ENCODE assay signal across 8 cellular contexts in genomic region chr7:101138149-101138870, GRCh38. TPM values are rescaled to one million over a fixed set of nuclear protein-coding genes. Genes with fewer than 3 reads are reported as not detected.
DNase-seq lines count a peak whose midpoint lies in the region; ATAC-seq and TF ChIP-seq lines count a peak whose summit lies in the region.

No MANE protein-coding gene starts in this region.

- H3K36me3 ChIP-seq in esophagus squamous epithelium (peaks cover 0 to 18% (median 0%) of the 10 kb centered on the region in 3 donors), neuron (ENCODE audit: insufficient read depth, low read length) (no peaks in the 10 kb centered on the region), subcutaneous abdominal adipose tissue (ENCODE audit: control insufficient read depth in 5 of 5, insufficient read depth in 5 of 5, low read length in 5 of 5) (peaks cover 0 to 4% (median 0%) of the 10 kb centered on the region in 5 donors)

- no peaks in the 10 kb centered on the region for H3K9me3 ChIP-seq in esophagus squamous epithelium
- no peaks in the 10 kb centered on the region for H3K9me3 ChIP-seq in neuron (ENCODE audit: low read length)
- H3K9me3 ChIP-seq in subcutaneous abdominal adipose tissue (ENCODE audit: control insufficient read depth in 5 of 5, low read length in 5 of 5) = no peaks in the 10 kb centered on the region

- DNase-seq in OCI-M2 (lab: John Stamatoyannopoulos, UW; ENCODE audit: unreplicated experiment) = peak; percentile 60
- peak; percentile 83 for DNase-seq in activated T-cell treated with anti-CD3 and anti-CD28 coated beads for 4 hours
- DNase-seq in esophagus squamous epithelium (lab: John Stamatoyannopoulos, UW) = peak; percentile 20

- TF ChIP-seq CTCF in 22Rv1 (IDR thresholded peaks at IDR 0.05) = peak; percentile 91
- peak; percentile 58 to 81 (median 68) for TF ChIP-seq CTCF in esophagus squamous epithelium (IDR thresholded peaks at IDR 0.05)

- ATAC-seq in GM18502 (IDR thresholded peaks at IDR 0.05; ENCODE audit: poor library complexity, unreplicated experiment) = peak; percentile 77
- peak; percentile 87 for ATAC-seq in HG03460 (IDR thresholded peaks at IDR 0.05; ENCODE audit: unreplicated experiment)

- intact Hi-C loops in esophagus squamous epithelium (cut with DNase I) = no loop called here

- peak overlapping the region in 2 of 4 donors; percentile 13 to 55 for H3K4me3 ChIP-seq in esophagus squamous epithelium
- H3K4me3 ChIP-seq in neuron (ENCODE audit: low read length) = peak overlapping the region; percentile 34
- peak overlapping the region in 3 of 5 donors; percentile 20 to 22 (median 22) for H3K4me3 ChIP-seq in subcutaneous abdominal adipose tissue (ENCODE audit: low read depth in 1 of 5, low read length in 5 of 5)

- H3K27me3 ChIP-seq in esophagus squamous epithelium (no peaks in the 10 kb centered on the region), neuron (ENCODE audit: insufficient read depth, low read length) (no peaks in the 10 kb centered on the region), subcutaneous abdominal adipose tissue (ENCODE audit: control insufficient read depth in 5 of 5, insufficient read depth in 4 of 5, low read length in 5 of 5) (peaks cover 0 to 7% (median 0%) of the 10 kb centered on the region in 5 donors)

- WGBS in esophagus squamous epithelium, 2 donors = 9 to 10% methylated on average over 11 to 12 of the region's 17 CpGs

- H3K9ac ChIP-seq in subcutaneous abdominal adipose tissue (ENCODE audit: low read length in 5 of 5) = peak overlapping the region in 2 of 5 donors; percentile 14 to 39

- H2AFZ ChIP-seq in neuron (ENCODE audit: low read depth, low read length) = peak overlapping the region; percentile 75

- no peak for TF ChIP-seq POLR2A in esophagus squamous epithelium (IDR thresholded peaks at IDR 0.05)

- H3K4me1 ChIP-seq in esophagus squamous epithelium = peaks cover 0 to 36% (median 14%) of the 10 kb centered on the region in 3 donors
- peaks cover 10% of the 10 kb centered on the region for H3K4me1 ChIP-seq in neuron (ENCODE audit: insufficient read depth, low read length)
- H3K4me1 ChIP-seq in subcutaneous abdominal adipose tissue (ENCODE audit: control insufficient read depth in 5 of 5, insufficient read depth in 5 of 5, low read length in 5 of 5) = peaks cover 0 to 10% (median 7%) of the 10 kb centered on the region in 5 donors

- H3K27ac ChIP-seq in 22Rv1 (peak overlapping the region; percentile 31; the same call in 1 of the 2 replicates), esophagus squamous epithelium (peak overlapping the region; percentile 35 to 78 (median 74)), subcutaneous abdominal adipose tissue (ENCODE audit: low read depth, low read length) (peak overlapping the region; percentile 57)

RNA-seq across cellular contexts. Expression of gene SERPINE1, which starts 11.4 kb away (rescaled TPM):
- total RNA-seq in esophagus squamous epithelium = 1 to 10 TPM; 1.1 to 4.8 (median 3.1) TPM

RNA-seq across cellular contexts. Expression of gene AP1S1, which starts 16.0 kb away (rescaled TPM):
- total RNA-seq in esophagus squamous epithelium = 100 to 1,000 TPM in 1 of 4 donors, 10 to 100 TPM in 3; 42.7 to 144 (median 64.3) TPM

RNA-seq across cellular contexts. Expression of gene VGF, which starts 27.1 kb away (rescaled TPM):
- not detected for total RNA-seq in esophagus squamous epithelium

RNA-seq across cellular contexts. Expression of gene NAT16, which starts 41.8 kb away (rescaled TPM):
- total RNA-seq in esophagus squamous epithelium = not detected

RNA-seq across cellular contexts. Expression of gene TRIM56, which starts 53.0 kb away (rescaled TPM):
- total RNA-seq in esophagus squamous epithelium = 10 to 100 TPM; 12.1 to 19.6 (median 13.6) TPM

Comparison
In these comparisons a context has a peak if more than half of its experiments do, and no peak if none do; other contexts are left out.
1. DNase-seq: peak in every context shown above with its lines; median percentile 83 in activated T-cell treated with anti-CD3 and anti-CD28 coated beads for 4 hours; 60 in OCI-M2; 20 in esophagus squamous epithelium.